9 cellular contexts compared by ENCODE assay signal in genomic region chr19:3368848-3369336, GRCh38. TPM values are rescaled to one million over a fixed set of nuclear protein-coding genes. Genes with fewer than 3 reads are reported as not detected.
DNase-seq lines count a peak whose midpoint lies in the region; ATAC-seq, FAIRE-seq and TF ChIP-seq lines count a peak whose summit lies in the region.
"Had no signal": no experiment of that assay in that cellular context is flagged by ENCODE, and none has a peak within 500 bp of the region (broad histone marks: within the 10 kb centered on the region; RNA-seq: fewer than 3 reads in every experiment).

No MANE protein-coding gene starts in this region.

- no peak for FAIRE-seq in A549 (lab: Jason Lieb, UNC)

- H3K27ac ChIP-seq in A549 (peak overlapping the region; percentile 99 to 100), HL-60 (replicated peaks) (peak overlapping the region; percentile 99), mammary epithelial cell (ENCODE audit: insufficient read depth, low read depth, low read length) (peak overlapping the region; percentile 51)

- dilution Hi-C loops in mammary epithelial cell (cut with HindIII; ENCODE audit: low sequenced_read_pairs): loop anchor here (5.0 kb wide), 1 partner anchor 38 kb away; no protein-coding TSS in a partner anchor

- WGBS in A549 (ENCODE audit: missing lambda C conversion rate): 31% methylated on average over 4 of the region's 4 CpGs
- 28% methylated on average over 3 of the region's 4 CpGs for WGBS in mammary epithelial cell (ENCODE audit: low coverage, missing lambda C conversion rate)

- no peak for ATAC-seq in A549
- ATAC-seq in GM21528 (IDR thresholded peaks at IDR 0.05; ENCODE audit: low FRiP score, unreplicated experiment): no peak

- CTCF ChIA-PET in A549 (lab: Yijun Ruan, JAX) (interaction anchor here (1.3 kb wide), 1 partner anchor 26 kb away, joined by 3 read pairs; no protein-coding TSS in a partner anchor), mammary epithelial cell (lab: Charles Lee; ENCODE audit: low non-redundant PET) (no interaction called here)

- TF ChIP-seq EP300 in A549 (IDR thresholded peaks at IDR 0.05): no peak

- POLR2A ChIA-PET in A549 (lab: Yijun Ruan, JAX): no interaction called here

- H3K4me3 ChIP-seq in A549: peak overlapping the region; percentile 83
- H3K4me3 ChIP-seq in HL-60 (replicated peaks; ENCODE audit: insufficient read depth, low read length): peak overlapping the region; percentile 69
- peak overlapping the region; percentile 48 to 87 (median 84) for H3K4me3 ChIP-seq in mammary epithelial cell (replicated peaks in 1 of 3; ENCODE audit: insufficient read depth in 1 of 3, low read depth in 2 of 3, low read length in 3 of 3)
- peak overlapping the region; percentile 24 for H3K4me3 ChIP-seq in mononuclear cell (ENCODE audit: low read length)
- no peak overlapping the region for H3K4me3 ChIP-seq in H7 (ENCODE audit: insufficient read depth, low read depth, low read length)

- no TSS peak for BruUV-seq in mammary epithelial cell (replicated peaks; lab: Mats Ljungman, UMichigan)

- no peak for TF ChIP-seq RAD21 in A549 (conservative IDR thresholded peaks at IDR 0.05 in 1 of 2, IDR thresholded peaks at IDR 0.05 in 1 of 2)

- H3K9me3 ChIP-seq in A549 (no peaks in the 10 kb centered on the region), mammary epithelial cell (replicated peaks; ENCODE audit: insufficient read depth, low read length) (no peaks in the 10 kb centered on the region), mononuclear cell (ENCODE audit: low read depth, low read length) (no peaks in the 10 kb centered on the region)

- peak overlapping the region; percentile 53 for H3K9ac ChIP-seq in mammary epithelial cell (ENCODE audit: insufficient read depth, low read length)

- peaks cover 42% of the 10 kb centered on the region for H3K4me1 ChIP-seq in A549
- peaks cover 39% of the 10 kb centered on the region for H3K4me1 ChIP-seq in mammary epithelial cell (ENCODE audit: insufficient read depth, low read length)
- peaks cover 51% of the 10 kb centered on the region for H3K4me1 ChIP-seq in mononuclear cell (ENCODE audit: insufficient read depth, low read length)

- peak overlapping the region; percentile 99 for H3K4me2 ChIP-seq in A549
- peak overlapping the region; percentile 96 for H3K4me2 ChIP-seq in mammary epithelial cell (ENCODE audit: insufficient read depth, low read depth, low read length)

- no peaks in the 10 kb centered on the region for H3K36me3 ChIP-seq in mammary epithelial cell (ENCODE audit: insufficient read depth, low read length)
- H3K36me3 ChIP-seq in H7 (replicated peaks; ENCODE audit: control insufficient read depth, insufficient read depth, low read length): no peaks in the 10 kb centered on the region

- H3K79me2 ChIP-seq in mammary epithelial cell (ENCODE audit: insufficient read depth, low read length): peaks cover 74% of the 10 kb centered on the region

- in situ Hi-C loops in mammary epithelial cell (cut with MboI; ENCODE audit: low sequenced_read_pairs in 2 of 2): no loop called here

- intact Hi-C loops in mammary epithelial cell (cut with micrococcal nuclease): loop anchor here (5.0 kb wide), 1 partner anchor 33 kb away; no protein-coding TSS in a partner anchor

- no peaks in the 10 kb centered on the region for H3K27me3 ChIP-seq in HL-60 (ENCODE audit: insufficient read depth, poor library complexity, severe bottlenecking)
- no peaks in the 10 kb centered on the region for H3K27me3 ChIP-seq in mammary epithelial cell (ENCODE audit: insufficient read depth, low read length)
- no peaks in the 10 kb centered on the region for H3K27me3 ChIP-seq in mononuclear cell (ENCODE audit: insufficient read depth, low read length)
- peaks cover 84% of the 10 kb centered on the region for H3K27me3 ChIP-seq in H7 (ENCODE audit: control insufficient read depth, insufficient read depth, low read length)

- DNase-seq in A549 (ENCODE audit: low read depth in 1 of 2, low spot score in 1 of 2): no peak
- peak in 1 of 2 experiments; percentile 38 for DNase-seq in HL-60 (ENCODE audit: low read depth in 1 of 2, low spot score in 1 of 2)
- peak; percentile 61 for DNase-seq in mammary epithelial cell
- no peak for DNase-seq in NK-92 (lab: John Stamatoyannopoulos, UW; ENCODE audit: unreplicated experiment)
- DNase-seq in dedifferentiated amniotic fluid mesenchymal stem cell (ENCODE audit: extremely low spot score): no peak
- no peak for DNase-seq in H7
- DNase-seq: NCI-H1105 treated with DMSO at 0.1 percent for 48 hours had no signal

- H4K20me1 ChIP-seq in mammary epithelial cell (ENCODE audit: insufficient read depth, low read length): no peaks in the 10 kb centered on the region

- no peak for TF ChIP-seq POLR2A in A549 (IDR thresholded peaks at IDR 0.05; ENCODE audit: low read length)

- no peak for TF ChIP-seq CTCF in A549 (IDR thresholded peaks at IDR 0.05)
- no peak for TF ChIP-seq CTCF in HL-60 (IDR thresholded peaks at IDR 0.05; ENCODE audit: insufficient read depth, low read length)
- no peak for TF ChIP-seq CTCF in mammary epithelial cell (conservative IDR thresholded peaks at IDR 0.05 in 1 of 2, IDR thresholded peaks at IDR 0.05 in 1 of 2; ENCODE audit: extremely low read depth in 1 of 2, insufficient read depth in 1 of 2, low read depth in 1 of 2, low read length in 2 of 2)

- H2AFZ ChIP-seq in mammary epithelial cell (ENCODE audit: low read depth, low read length): peak overlapping the region; percentile 55

TF ChIP-seq in A549, 52 proteins besides CTCF, POLR2A, EP300 and RAD21:
- TF ChIP-seq HDAC2 (IDR thresholded peaks at IDR 0.05): no peak
- TF ChIP-seq HOXB5 (CRISPR knock-in tag; IDR thresholded peaks at IDR 0.05): no peak
- TF ChIP-seq RNF2 (IDR thresholded peaks at IDR 0.05; ENCODE audit: borderline replicate concordance, low read depth): no peak
- TF ChIP-seq NFE2L2 (conservative IDR thresholded peaks at IDR 0.05; ENCODE audit: low read length): no peak
- no peak for TF ChIP-seq HMGXB4 (CRISPR knock-in tag; IDR thresholded peaks at IDR 0.05; ENCODE audit: borderline replicate concordance)
- TF ChIP-seq ZFP36 (IDR thresholded peaks at IDR 0.05; ENCODE audit: borderline replicate concordance, partially characterized antibody): peak; percentile 33

RNA-seq across cellular contexts. Expression of gene NFIC, which starts 2.5 kb away (rescaled TPM):
- polyA plus RNA-seq in A549 (2011; rRNA removed) (2.6 and 4.7 TPM in 2 replicates), A549 (2017; fragmentation: RNase III; extraction: RNeasy Plus Mini Kit Qiagen cat#74134 plus additional on column Dnase treatment) (34.6 to 36.4 TPM (median 34.9 TPM) in 3 replicates), mammary epithelial cell (8.9 TPM)
- 8.9 and 14.2 TPM in 2 replicates for polyA plus RNA-seq in A549 (2012; cell fraction: cytosol; rRNA removed)
- polyA plus RNA-seq in A549 (2012; cell fraction: nucleus; rRNA removed): 20.1 and 22.9 TPM in 2 replicates
- 10.5 and 14.6 TPM in 2 replicates for polyA minus RNA-seq in A549 (2011; rRNA and poly(A)+ RNA removed)
- total RNA-seq in mammary epithelial cell (10 to 100 TPM; 43.7 to 77.5 TPM), mononuclear cell (17.3 TPM)
- 43.2 TPM for polyA minus RNA-seq in mammary epithelial cell
- 1.7 and 2.2 TPM in 2 replicates for total RNA-seq in H7 (2014; rRNA removed; shearing (Covaris generic))
